In genomic region chr10:31602541-31603244, GRCh38 we compare ENCODE assay signal across 8 cellular contexts.
A peak's percentile ranks its signal among the peaks of the same experiment; 100 is the strongest.
DNase-seq lines count a peak whose midpoint lies in the region; ATAC-seq and TF ChIP-seq lines count a peak whose summit lies in the region.

No MANE protein-coding gene starts in this region.

- H3K4me3 ChIP-seq in cardiac muscle cell = peak overlapping the region; percentile 62

- DNase-seq in D341Med (ENCODE audit: low spot score) = peak; percentile 76
- no peak for DNase-seq in activated naive CD8-positive, alpha-beta T cell treated with anti-CD3 and anti-CD28 coated beads, Interleukin-2, amount 10 ng/mL, durations not matched to agents 7 days and 5 days
- DNase-seq in cardiac muscle cell (ENCODE audit: low read depth in 1 of 2, low spot score in 1 of 2) = peak; percentile 44 to 84
- DNase-seq in occipital lobe (lab: John Stamatoyannopoulos, UW) = peak; percentile 64

- no peak for TF ChIP-seq CTCF in cardiac muscle cell (IDR thresholded peaks at IDR 0.05; ENCODE audit: low read depth, low read length)

- H3K9me3 ChIP-seq in cardiac muscle cell (ENCODE audit: low read depth) = no peaks in the 10 kb centered on the region

- no peaks in the 10 kb centered on the region for H3K27me3 ChIP-seq in cardiac muscle cell

- H3K36me3 Mint-ChIP-seq in IgD-negative memory B cell = no peaks in the 10 kb centered on the region
- no peaks in the 10 kb centered on the region for H3K36me3 Mint-ChIP-seq in activated naive CD8-positive, alpha-beta T cell treated with anti-CD3 and anti-CD28 coated beads, Interleukin-2, amount 10 ng/mL, durations not matched to agents 7 days and 5 days

- peak overlapping the region; percentile 13 for H3K27ac ChIP-seq in cardiac muscle cell

- H3K9me3 Mint-ChIP-seq in IgD-negative memory B cell = peaks cover 0 to 8% (median 3%) of the 10 kb centered on the region in 3 donors
- H3K9me3 Mint-ChIP-seq in activated naive CD8-positive, alpha-beta T cell treated with anti-CD3 and anti-CD28 coated beads, Interleukin-2, amount 10 ng/mL, durations not matched to agents 7 days and 5 days = peaks cover 2% of the 10 kb centered on the region

- no peaks in the 10 kb centered on the region for H3K4me1 ChIP-seq in cardiac muscle cell (ENCODE audit: low read depth)

- peaks cover 0 to 11% (median 7%) of the 10 kb centered on the region in 3 donors for H3K4me1 Mint-ChIP-seq in IgD-negative memory B cell
- peaks cover 10% of the 10 kb centered on the region for H3K4me1 Mint-ChIP-seq in activated naive CD8-positive, alpha-beta T cell treated with anti-CD3 and anti-CD28 coated beads, Interleukin-2, amount 10 ng/mL, durations not matched to agents 7 days and 5 days

- no peak overlapping the region for H3K27ac Mint-ChIP-seq in IgD-negative memory B cell
- H3K27ac Mint-ChIP-seq in activated naive CD8-positive, alpha-beta T cell treated with anti-CD3 and anti-CD28 coated beads, Interleukin-2, amount 10 ng/mL, durations not matched to agents 7 days and 5 days = no peak overlapping the region

- H3K27me3 Mint-ChIP-seq in IgD-negative memory B cell = peaks cover 10% of the 10 kb centered on the region
- H3K27me3 Mint-ChIP-seq in activated naive CD8-positive, alpha-beta T cell treated with anti-CD3 and anti-CD28 coated beads, Interleukin-2, amount 10 ng/mL, durations not matched to agents 7 days and 5 days = peaks cover 9% of the 10 kb centered on the region

- POLR2A ChIA-PET in activated naive CD8-positive, alpha-beta T cell treated with anti-CD3 and anti-CD28 coated beads, Interleukin-2, amount 10 ng/mL, durations not matched to agents 7 days and 5 days (lab: Charles Lee) = no interaction called here

- ATAC-seq in activated naive CD8-positive, alpha-beta T cell treated with anti-CD3 and anti-CD28 coated beads, Interleukin-2, amount 10 ng/mL, durations not matched to agents 7 days and 5 days (ENCODE audit: low read depth) = no peak
- ATAC-seq in GM21528 (IDR thresholded peaks at IDR 0.05; ENCODE audit: low FRiP score, unreplicated experiment) (no peak), HG03045 (IDR thresholded peaks at IDR 0.05; ENCODE audit: unreplicated experiment) (no peak), GM19452 (IDR thresholded peaks at IDR 0.05; ENCODE audit: unreplicated experiment) (no peak)

- H3K36me3 ChIP-seq in cardiac muscle cell = no peaks in the 10 kb centered on the region

- H3K4me3 Mint-ChIP-seq in IgD-negative memory B cell = peak overlapping the region in 3 of 4 donors; percentile 47 to 83 (median 75)
- peak overlapping the region; percentile 66 for H3K4me3 Mint-ChIP-seq in activated naive CD8-positive, alpha-beta T cell treated with anti-CD3 and anti-CD28 coated beads, Interleukin-2, amount 10 ng/mL, durations not matched to agents 7 days and 5 days
